In genomic region chr1:153987621-153988020, GRCh38 we compare ENCODE assay signal across 13 cellular contexts. TPM values are rescaled to one million over a fixed set of nuclear protein-coding genes. Genes with fewer than 3 reads are reported as not detected.
A peak's percentile ranks its signal among the peaks of the same experiment; 100 is the strongest.
DNase-seq lines count a peak whose midpoint lies in the region; ATAC-seq and TF ChIP-seq lines count a peak whose summit lies in the region.
"Had no signal": no experiment of that assay in that cellular context is flagged by ENCODE, and none has a peak within 500 bp of the region (broad histone marks: within the 10 kb centered on the region; RNA-seq: fewer than 3 reads in every experiment).

No MANE protein-coding gene starts in this region.

- H3K27me3 ChIP-seq in HCT116 (ENCODE audit: insufficient read depth, low read length) (no peaks in the 10 kb centered on the region), neural progenitor cell (no peaks in the 10 kb centered on the region)
- H3K27me3 ChIP-seq: ascending aorta, dorsolateral prefrontal cortex had no signal

- H3K4me2 ChIP-seq in HCT116 (ENCODE audit: low read length): peak overlapping the region; percentile 80; the same call in 1 of the 2 replicates
- H3K4me2 ChIP-seq in neural progenitor cell: no peak overlapping the region

- BruUV-seq in HCT116 (replicated peaks; lab: Mats Ljungman, UMichigan): no TSS peak

- H4K20me1 ChIP-seq in HCT116 (ENCODE audit: insufficient read depth) (peaks cover 7% of the 10 kb centered on the region; the same call in 1 of the 2 replicates), neural progenitor cell (ENCODE audit: low read depth) (peaks cover 13% of the 10 kb centered on the region)

- H3K4me3 Mint-ChIP-seq in CD14-positive monocyte (no peak overlapping the region), memory B cell (no peak overlapping the region), neural progenitor cell (no peak overlapping the region)
- no peak overlapping the region for H3K4me3 Mint-ChIP-seq in activated CD4-positive, alpha-beta memory T cell treated with anti-CD3 and anti-CD28 coated beads for 36 hours

- RAD21 ChIA-PET in HCT116 (lab: Charles Lee; ENCODE audit: low non-redundant PET in 1 of 2, low total read pairs in 2 of 2, uncharacterized antibody in 2 of 2, unreplicated experiment in 2 of 2): interaction anchor here (0.6 to 1.7 kb wide), 4 partner anchors 190 to 316 kb away, joined by 3 to 10 read pairs (median 4); no protein-coding TSS in a partner anchor

- no peaks in the 10 kb centered on the region for H3K9me3 ChIP-seq in HCT116 (ENCODE audit: control insufficient read depth in 1 of 2, insufficient read depth in 1 of 2, low read depth in 1 of 2, low read length in 2 of 2)
- no peaks in the 10 kb centered on the region for H3K9me3 ChIP-seq in neural progenitor cell (ENCODE audit: low read depth)
- H3K9me3 ChIP-seq: ascending aorta, left ventricle myocardium inferior had no signal

- DNase-seq in CD14-positive monocyte (ENCODE audit: low spot score) (no peak), HCT116 (ENCODE audit: low read depth, low spot score) (no peak), memory B cell (ENCODE audit: low spot score in 2 of 2) (no peak), foreskin melanocyte (no peak), neural progenitor cell (ENCODE audit: low spot score) (no peak), ureter (ENCODE audit: low spot score) (no peak), mesenteric fat pad (ENCODE audit: low spot score) (no peak)
- DNase-seq in activated CD4-positive, alpha-beta memory T cell treated with anti-CD3 and anti-CD28 coated beads for 36 hours: no peak
- DNase-seq: dorsolateral prefrontal cortex, left ventricle myocardium inferior, NCI-H1105 treated with DMSO at 0.1 percent for 48 hours, NCI-H526 had no signal

- peak overlapping the region in 4 of 7 donors; percentile 2 to 85 (median 80) for H3K27ac Mint-ChIP-seq in CD14-positive monocyte
- H3K27ac Mint-ChIP-seq in activated CD4-positive, alpha-beta memory T cell treated with anti-CD3 and anti-CD28 coated beads for 36 hours: peak overlapping the region; percentile 76
- H3K27ac Mint-ChIP-seq in memory B cell: peak overlapping the region; percentile 94
- no peak overlapping the region for H3K27ac Mint-ChIP-seq in neural progenitor cell

- H3K27me3 Mint-ChIP-seq in CD14-positive monocyte (ENCODE audit: low read depth in 3 of 3): peaks cover 2 to 6% (median 2%) of the 10 kb centered on the region in 3 donors
- peaks cover 5% of the 10 kb centered on the region for H3K27me3 Mint-ChIP-seq in activated CD4-positive, alpha-beta memory T cell treated with anti-CD3 and anti-CD28 coated beads for 36 hours
- peaks cover 2% of the 10 kb centered on the region for H3K27me3 Mint-ChIP-seq in memory B cell
- H3K27me3 Mint-ChIP-seq in neural progenitor cell (ENCODE audit: insufficient read depth, low read depth): peaks cover 7% of the 10 kb centered on the region

- ATAC-seq in HCT116: no peak
- ATAC-seq in memory B cell (ENCODE audit: low read depth): no peak

- TF ChIP-seq RAD21 in HCT116 (IDR thresholded peaks at IDR 0.05; ENCODE audit: low read depth): no peak

- H3K9me3 Mint-ChIP-seq in CD14-positive monocyte: peaks cover 0 to 2% (median 0%) of the 10 kb centered on the region in 7 donors
- H3K9me3 Mint-ChIP-seq in activated CD4-positive, alpha-beta memory T cell treated with anti-CD3 and anti-CD28 coated beads for 36 hours: no peaks in the 10 kb centered on the region
- no peaks in the 10 kb centered on the region for H3K9me3 Mint-ChIP-seq in memory B cell
- H3K9me3 Mint-ChIP-seq in neural progenitor cell: no peaks in the 10 kb centered on the region

- POLR2A ChIA-PET in HCT116 (lab: Charles Lee): interaction anchor here (0.6 to 1.9 kb wide), 4 partner anchors 10 to 444 kb away, joined by 3 to 20 read pairs (median 4); partner anchors contain the start of genes JTB and S100A13
- POLR2A ChIA-PET in activated CD4-positive, alpha-beta memory T cell treated with anti-CD3 and anti-CD28 coated beads for 36 hours (lab: Charles Lee): interaction anchor here (0.7 to 1.0 kb wide), 3 partner anchors 64 to 310 kb away, joined by 3 read pairs; no protein-coding TSS in a partner anchor

- no peaks in the 10 kb centered on the region for H3K9me2 ChIP-seq in HCT116 (ENCODE audit: insufficient read depth)

- intact Hi-C loops in CD14-positive monocyte (cut with micrococcal nuclease) (loop anchor here (2.0 to 5.0 kb wide), 5 partner anchors 65 to 477 kb away; partner anchors contain the start of genes GATAD2B (in 1 of the 2) and NPR1 (in 1 of the 2)), HCT116 (cut with micrococcal nuclease) (loop anchor here (2.0 to 5.0 kb wide), 4 partner anchors 41 to 480 kb away; partner anchors contain the start of gene DENND4B)
- intact Hi-C loops in activated CD4-positive, alpha-beta memory T cell treated with anti-CD3 and anti-CD28 coated beads for 36 hours (cut with micrococcal nuclease): loop anchor here (2.0 kb wide), 2 partner anchors 183 to 415 kb away; no protein-coding TSS in a partner anchor

- CTCF ChIA-PET in HCT116 (lab: Charles Lee): interaction anchor here (0.8 to 2.0 kb wide), 10 partner anchors 9 to 635 kb away, joined by 3 to 17 read pairs (median 6); partner anchors contain the start of genes CREB3L4, DENND4B, JTB and SLC27A3
- CTCF ChIA-PET in activated CD4-positive, alpha-beta memory T cell treated with anti-CD3 and anti-CD28 coated beads for 36 hours (lab: Charles Lee): interaction anchor here (0.6 to 4.2 kb wide), 26 partner anchors 9 to 477 kb away, joined by 3 to 74 read pairs (median 7); partner anchors contain the start of genes CRTC2, DENND4B, GATAD2B and HAX1

- H3K36me3 Mint-ChIP-seq in CD14-positive monocyte: peaks cover 12 to 14% of the 10 kb centered on the region in 2 donors
- peaks cover 21% of the 10 kb centered on the region for H3K36me3 Mint-ChIP-seq in activated CD4-positive, alpha-beta memory T cell treated with anti-CD3 and anti-CD28 coated beads for 36 hours
- peaks cover 15% of the 10 kb centered on the region for H3K36me3 Mint-ChIP-seq in memory B cell
- H3K36me3 Mint-ChIP-seq in neural progenitor cell: peaks cover 24% of the 10 kb centered on the region

- no peak for TF ChIP-seq POLR2A in HCT116 (IDR thresholded peaks at IDR 0.05; ENCODE audit: borderline replicate concordance, extremely low read depth, insufficient read depth, insufficient read length)

- H3K4me1 ChIP-seq in HCT116 (ENCODE audit: control insufficient read depth in 1 of 2, insufficient read depth in 2 of 2, low read length in 2 of 2) (peaks cover 12 to 43% of the 10 kb centered on the region in 2 experiments), neural progenitor cell (peaks cover 20% of the 10 kb centered on the region)

- peaks cover 23% of the 10 kb centered on the region for H3K79me2 ChIP-seq in HCT116 (ENCODE audit: insufficient read depth, low read length)
- peaks cover 28% of the 10 kb centered on the region for H3K79me2 ChIP-seq in neural progenitor cell (ENCODE audit: low read depth)

- H3K36me3 ChIP-seq in HCT116 (ENCODE audit: control insufficient read depth in 1 of 2, insufficient read depth in 2 of 2, low read length in 2 of 2): peaks cover 13 to 16% of the 10 kb centered on the region in 2 experiments
- H3K36me3 ChIP-seq in neural progenitor cell: peaks cover 8% of the 10 kb centered on the region

- H3F3A ChIP-seq in neural progenitor cell (ENCODE audit: low read depth): peaks cover 32% of the 10 kb centered on the region

- H3K4me3 ChIP-seq in HCT116 (replicated peaks in 1 of 2; ENCODE audit: low read depth in 1 of 2, low read length in 2 of 2): no peak overlapping the region
- no peak overlapping the region for H3K4me3 ChIP-seq in neural progenitor cell
- H3K4me3 ChIP-seq: ascending aorta, left ventricle myocardium inferior had no signal

- H3K4me1 Mint-ChIP-seq in CD14-positive monocyte (peaks cover 49% of the 10 kb centered on the region), memory B cell (peaks cover 29% of the 10 kb centered on the region), neural progenitor cell (peaks cover 31% of the 10 kb centered on the region)
- peaks cover 42% of the 10 kb centered on the region for H3K4me1 Mint-ChIP-seq in activated CD4-positive, alpha-beta memory T cell treated with anti-CD3 and anti-CD28 coated beads for 36 hours (ENCODE audit: low read depth)

- no peak overlapping the region for H2AFZ ChIP-seq in HCT116 (ENCODE audit: low read depth, low read length, poor library complexity, severe bottlenecking)
- H2AFZ ChIP-seq in neural progenitor cell (replicated peaks): no peak overlapping the region

- H3K9ac ChIP-seq in HCT116 (ENCODE audit: low read length) (peak overlapping the region; percentile 79; the same call in 1 of the 2 replicates), neural progenitor cell (no peak overlapping the region)

- TF ChIP-seq CTCF in CD14-positive monocyte (IDR thresholded peaks at IDR 0.05): no peak
- TF ChIP-seq CTCF in HCT116 (IDR thresholded peaks at IDR 0.05 in 2 of 3, conservative IDR thresholded peaks at IDR 0.05 in 1 of 3; ENCODE audit: borderline replicate concordance in 1 of 3, insufficient read depth in 1 of 3, low read depth in 2 of 3, low read length in 2 of 3): no peak
- no peak for TF ChIP-seq CTCF in neural progenitor cell (IDR thresholded peaks at IDR 0.05)

- H3K27ac ChIP-seq in HCT116 (ENCODE audit: low read depth, low read length) (peak overlapping the region; percentile 70; the same call in 1 of the 2 replicates), neural progenitor cell (no peak overlapping the region)

RNA-seq across cellular contexts. Expression of gene RAB13, which starts 1.5 kb away (rescaled TPM):
- 1 to 10 TPM; 3.9 to 5.1 TPM for polyA plus RNA-seq in CD14-positive monocyte
- total RNA-seq in HCT116 (2021; ENCODE audit: unreplicated experiment): 93.6 TPM
- polyA plus RNA-seq in HCT116 (2012): 86.0 and 107 TPM in 2 replicates
- 1 to 10 TPM; 2.9 to 4.1 TPM for total RNA-seq in activated CD4-positive, alpha-beta memory T cell treated with anti-CD3 and anti-CD28 coated beads for 36 hours
- total RNA-seq in neural progenitor cell (ENCODE audit: low replicate concordance): 14.3 and 15.1 TPM in 2 replicates
- total RNA-seq in ureter: 86.4 TPM
- total RNA-seq in mesenteric fat pad: 144 TPM

RNA-seq across cellular contexts. Expression of gene RPS27, which starts 2.9 kb away (rescaled TPM):
- 1,000 to 10,000 TPM; 4,186 to 4,309 TPM for polyA plus RNA-seq in CD14-positive monocyte
- total RNA-seq in HCT116 (2021; ENCODE audit: unreplicated experiment) (1,905 TPM), neural progenitor cell (ENCODE audit: low replicate concordance) (3,368 and 3,415 TPM in 2 replicates), ureter (2,661 TPM), mesenteric fat pad (1,095 TPM)
- 4,812 and 5,865 TPM in 2 replicates for polyA plus RNA-seq in HCT116 (2012)
- total RNA-seq in activated CD4-positive, alpha-beta memory T cell treated with anti-CD3 and anti-CD28 coated beads for 36 hours: 1,000 to 10,000 TPM; 1,861 to 1,992 TPM

RNA-seq across cellular contexts. Expression of gene JTB, which starts 10.1 kb away (rescaled TPM):
- 100 to 1,000 TPM; 312 to 391 TPM for polyA plus RNA-seq in CD14-positive monocyte
- total RNA-seq in HCT116 (2021; ENCODE audit: unreplicated experiment) (123 TPM), neural progenitor cell (ENCODE audit: low replicate concordance) (47.7 and 94.7 TPM in 2 replicates), ureter (103 TPM), mesenteric fat pad (102 TPM)
- polyA plus RNA-seq in HCT116 (2012): 99.5 and 119 TPM in 2 replicates
- total RNA-seq in activated CD4-positive, alpha-beta memory T cell treated with anti-CD3 and anti-CD28 coated beads for 36 hours: 100 to 1,000 TPM; 134 to 136 TPM

RNA-seq across cellular contexts. Expression of gene CREB3L4, which starts 19.9 kb away (rescaled TPM):
- 1 to 10 TPM; 5.0 to 6.8 TPM for polyA plus RNA-seq in CD14-positive monocyte
- total RNA-seq in HCT116 (2021; ENCODE audit: unreplicated experiment) (15.3 TPM), neural progenitor cell (ENCODE audit: low replicate concordance) (33.8 and 39.7 TPM in 2 replicates), ureter (13.9 TPM), mesenteric fat pad (5.1 TPM)
- 17.8 and 19.1 TPM in 2 replicates for polyA plus RNA-seq in HCT116 (2012)
- total RNA-seq in activated CD4-positive, alpha-beta memory T cell treated with anti-CD3 and anti-CD28 coated beads for 36 hours: 1 to 10 TPM; 8.5 to 8.7 TPM

RNA-seq across cellular contexts. Expression of gene SLC39A1, which starts 24.3 kb away (rescaled TPM):
- 10 to 100 TPM; 82.1 to 83.1 TPM for polyA plus RNA-seq in CD14-positive monocyte
- total RNA-seq in HCT116 (2021; ENCODE audit: unreplicated experiment): 51.5 TPM
- 52.2 and 57.3 TPM in 2 replicates for polyA plus RNA-seq in HCT116 (2012)
- 10 to 100 TPM; 67.0 to 68.7 TPM for total RNA-seq in activated CD4-positive, alpha-beta memory T cell treated with anti-CD3 and anti-CD28 coated beads for 36 hours
- total RNA-seq in neural progenitor cell (ENCODE audit: low replicate concordance): 73.2 and 131 TPM in 2 replicates
- 62.6 TPM for total RNA-seq in ureter
- 92.2 TPM for total RNA-seq in mesenteric fat pad
